In genomic region chr15:68612979-68613740, GRCh38 we compare ENCODE assay signal across 17 cellular contexts. TPM values are rescaled to one million over a fixed set of nuclear protein-coding genes. Genes with fewer than 3 reads are reported as not detected.
A peak's percentile ranks its signal among the peaks of the same experiment; 100 is the strongest.
DNase-seq lines count a peak whose midpoint lies in the region; ATAC-seq, FAIRE-seq and TF ChIP-seq lines count a peak whose summit lies in the region.
"Had no signal": no experiment of that assay in that cellular context is flagged by ENCODE, and none has a peak within 500 bp of the region (broad histone marks: within the 10 kb centered on the region; RNA-seq: fewer than 3 reads in every experiment).

No MANE protein-coding gene starts in this region.

- ATAC-seq in GM21528 (IDR thresholded peaks at IDR 0.05; ENCODE audit: low FRiP score, unreplicated experiment): no peak
- ATAC-seq: effector memory CD8-positive, alpha-beta T cell; left ventricle myocardium superior had no signal

- H3K27me3 ChIP-seq in bronchial epithelial cell (ENCODE audit: control insufficient read depth, insufficient read depth, low read length) (no peaks in the 10 kb centered on the region), mesendoderm (ENCODE audit: insufficient read depth, low read length, poor library complexity) (no peaks in the 10 kb centered on the region), transverse colon (no peaks in the 10 kb centered on the region)
- H3K27me3 ChIP-seq: cardiac muscle cell had no signal

- no peak overlapping the region for H3K4me3 ChIP-seq in bronchial epithelial cell (ENCODE audit: low read depth, low read length)
- no peak overlapping the region for H3K4me3 ChIP-seq in mesendoderm (ENCODE audit: low read length)
- H3K4me3 ChIP-seq in transverse colon: no peak overlapping the region
- H3K4me3 ChIP-seq: cardiac muscle cell had no signal

- no peaks in the 10 kb centered on the region for H3K79me1 ChIP-seq in mesendoderm (ENCODE audit: low read length)

- no peak for TF ChIP-seq CTCF in bronchial epithelial cell (IDR thresholded peaks at IDR 0.05; ENCODE audit: insufficient read depth, low read length, severe bottlenecking)
- TF ChIP-seq CTCF in transverse colon (IDR thresholded peaks at IDR 0.05): no peak

- DNase-seq in NCI-H2196 (lab: John Stamatoyannopoulos, UW; ENCODE audit: unreplicated experiment) (peak; percentile 1), NCI-H2196 treated with DMSO at 0.1 percent for 48 hours (lab: John Stamatoyannopoulos, UW; ENCODE audit: unreplicated experiment) (no peak), NAMALWA (ENCODE audit: low spot score) (peak; percentile 66), bronchial epithelial cell (ENCODE audit: low read depth) (peak; percentile 11), mesendoderm (peak; percentile 60), transverse colon (no peak), activated T-cell treated with anti-CD3 and anti-CD28 coated beads for 4 hours (no peak)
- DNase-seq: activated T-cell treated with anti-CD3 and anti-CD28 coated beads, Interleukin-2, amount 50 U/mL, for 48 hours; CD4-positive, alpha-beta memory T cell; effector memory CD8-positive, alpha-beta T cell; left ventricle myocardium superior; NCI-H2029 treated with DMSO at 0.1 percent for 48 hours; NCI-H69 had no signal

- no peak for FAIRE-seq in bronchial epithelial cell (lab: Jason Lieb, UNC)
- FAIRE-seq: A204.1 had no signal

- no peaks in the 10 kb centered on the region for H3K36me3 ChIP-seq in bronchial epithelial cell (ENCODE audit: control insufficient read depth, insufficient read depth, low read length)
- no peaks in the 10 kb centered on the region for H3K36me3 ChIP-seq in mesendoderm (ENCODE audit: control insufficient read depth, insufficient read depth, low read length)
- H3K36me3 ChIP-seq in transverse colon: no peaks in the 10 kb centered on the region
- H3K36me3 ChIP-seq: cardiac muscle cell had no signal

- no peaks in the 10 kb centered on the region for H3K79me2 ChIP-seq in mesendoderm (ENCODE audit: control insufficient read depth, insufficient read depth, low read length)
- H3K79me2 ChIP-seq: parathyroid adenoma had no signal

- H3K23ac ChIP-seq in mesendoderm (ENCODE audit: low read length): no peak overlapping the region

- H2AK5ac ChIP-seq in mesendoderm (ENCODE audit: low read length): no peak overlapping the region

- no CpG with 5 or more reads among the region's 6 CpGs for WGBS in mesendoderm (ENCODE audit: extremely low coverage, insufficient coverage, low lambda C conversion rate)
- WGBS in transverse colon (ENCODE audit: low coverage in 1 of 2), 2 donors: 76 to 86% methylated on average over 4 to 6 of the region's 6 CpGs

- H4K8ac ChIP-seq in mesendoderm (ENCODE audit: low read depth, low read length): no peak overlapping the region

- H3K4me1 ChIP-seq in mesendoderm (ENCODE audit: control insufficient read depth, low read depth, low read length): peaks cover 11% of the 10 kb centered on the region
- peaks cover 0 to 1% (median 0%) of the 10 kb centered on the region in 4 donors for H3K4me1 ChIP-seq in transverse colon
- H3K4me1 ChIP-seq: parathyroid adenoma had no signal

- no peak overlapping the region for H3K9ac ChIP-seq in mesendoderm (ENCODE audit: low read length)
- H3K9ac ChIP-seq: parathyroid adenoma had no signal

- H3K27ac ChIP-seq in mesendoderm (ENCODE audit: low read depth, low read length) (no peak overlapping the region), transverse colon (no peak overlapping the region)
- H3K27ac ChIP-seq: cardiac muscle cell, parathyroid adenoma had no signal

- in situ Hi-C loops in transverse colon (cut with MboI; ENCODE audit: low pct_ligation_motif_present in 1 of 4, low pct_unique_long_range_greater_than_20kb in 1 of 4, low sequenced_read_pairs in 3 of 4): no loop called here

- no peak overlapping the region for H3K4me2 ChIP-seq in mesendoderm (ENCODE audit: low read length)

- no peaks in the 10 kb centered on the region for H3K9me3 ChIP-seq in transverse colon

- H3K4ac ChIP-seq in mesendoderm (ENCODE audit: low read depth, low read length): no peak overlapping the region

- H2BK15ac ChIP-seq in mesendoderm (replicated peaks; ENCODE audit: low read depth): no peak overlapping the region

- intact Hi-C loops in transverse colon (cut with DNase I; ENCODE audit: low total_unique reads): no loop called here

- H2BK120ac ChIP-seq in mesendoderm (ENCODE audit: low read depth, low read length): no peak overlapping the region

- TF ChIP-seq EP300 in transverse colon (IDR thresholded peaks at IDR 0.05; ENCODE audit: low read depth): no peak

- no peak overlapping the region for H2BK5ac ChIP-seq in mesendoderm (ENCODE audit: low read length)

- no peak overlapping the region for H3K18ac ChIP-seq in mesendoderm (ENCODE audit: low read length)

- no peak overlapping the region for H4K5ac ChIP-seq in mesendoderm (ENCODE audit: low read length)

- H3K56ac ChIP-seq in mesendoderm (ENCODE audit: low read length): no peak overlapping the region

- TF ChIP-seq POLR2A in transverse colon (IDR thresholded peaks at IDR 0.05): no peak

RNA-seq across cellular contexts. Expression of gene CORO2B, which starts 34.4 kb away (rescaled TPM):
- under 0.01 TPM in 1 of 2 replicates, not detected in the other for total RNA-seq in bronchial epithelial cell
- 1.9 TPM for polyA plus RNA-seq in mesendoderm (2013, experiment 1 of 2)
- polyA plus RNA-seq in mesendoderm (2013, experiment 2 of 2): 1.8 TPM
- total RNA-seq in transverse colon: 1 to 10 TPM in 3 of 4 donors, under 1 TPM in 1; 0.40 to 2.2 (median 2.0) TPM
- total RNA-seq: CD4-positive, alpha-beta memory T cell had no signal
- polyA plus RNA-seq: CD4-positive, alpha-beta memory T cell had no signal

Comparison
In these comparisons a context has a peak if more than half of its experiments do, and no peak if none do; other contexts are left out.
1. DNase-seq: peak in NCI-H2196 (single experiment), NAMALWA (single experiment), bronchial epithelial cell (single experiment) and mesendoderm (single experiment); none in NCI-H2196 treated with DMSO at 0.1 percent for 48 hours (single experiment), transverse colon (single experiment) and activated T-cell treated with anti-CD3 and anti-CD28 coated beads for 4 hours (single experiment).